In genomic region chr7:154905615-154906014, GRCh38 we compare ENCODE assay signal across 23 cellular contexts.
A peak's percentile ranks its signal among the peaks of the same experiment; 100 is the strongest.
DNase-seq lines count a peak whose midpoint lies in the region; ATAC-seq and TF ChIP-seq lines count a peak whose summit lies in the region.
"Had no signal": no experiment of that assay in that cellular context is flagged by ENCODE, and none has a peak within 500 bp of the region (broad histone marks: within the 10 kb centered on the region; RNA-seq: fewer than 3 reads in every experiment).

No MANE protein-coding gene starts in this region.

- H3K79me1 ChIP-seq in neuronal stem cell (ENCODE audit: low read depth, low read length): no peaks in the 10 kb centered on the region

- H3K4me1 Mint-ChIP-seq in chondrocyte (ENCODE audit: low read depth): no peaks in the 10 kb centered on the region

- no CpG with 5 or more reads among the region's 8 CpGs for WGBS in neuronal stem cell (ENCODE audit: extremely low coverage in 2 of 2, insufficient read length in 2 of 2, insufficient replicate concordance in 1 of 2), 2 donors
- 73 to 87% (median 82%) methylated on average over 8 of the region's 8 CpGs for WGBS in spleen, 5 donors

- intact Hi-C loops in spleen (cut with DNase I; ENCODE audit: low total_unique reads): no loop called here

- no peaks in the 10 kb centered on the region for H3K36me3 Mint-ChIP-seq in chondrocyte (ENCODE audit: low read depth)
- H3K36me3 Mint-ChIP-seq: CD8-positive, alpha-beta memory T cell; IgD-negative memory B cell had no signal

- peaks cover 0 to 4% of the 10 kb centered on the region in 2 donors for H3K9me3 ChIP-seq in neuronal stem cell (replicated peaks in 1 of 2; ENCODE audit: control insufficient read depth in 2 of 2, insufficient read depth in 1 of 2, low read depth in 1 of 2, low read length in 2 of 2)
- peaks cover 0 to 10% (median 0%) of the 10 kb centered on the region in 8 donors for H3K9me3 ChIP-seq in spleen
- H3K9me3 ChIP-seq: BE2C had no signal

- peaks cover 5% of the 10 kb centered on the region for H3K27me3 Mint-ChIP-seq in chondrocyte (ENCODE audit: low read depth)

- H2AFZ ChIP-seq in neuronal stem cell (ENCODE audit: low read length): peak overlapping the region; percentile 17

- H3K27ac Mint-ChIP-seq in chondrocyte (ENCODE audit: unreplicated experiment): no peak overlapping the region
- H3K27ac Mint-ChIP-seq: CD4-positive, CD25-positive, alpha-beta regulatory T cell; CD8-positive, alpha-beta memory T cell; HFFc6; IgD-negative memory B cell had no signal

- no peak for TF ChIP-seq POLR2A in spleen (IDR thresholded peaks at IDR 0.05)

- H3K27me3 ChIP-seq in neuronal stem cell (ENCODE audit: control insufficient read depth in 3 of 3, insufficient read depth in 3 of 3, low read depth in 1 of 3, low read length in 3 of 3) (no peaks in the 10 kb centered on the region), spleen (replicated peaks in 1 of 7) (peaks cover 0 to 26% (median 0%) of the 10 kb centered on the region in 7 donors)
- H3K27me3 ChIP-seq: BE2C had no signal

- peaks cover 5% of the 10 kb centered on the region for H3K9me3 Mint-ChIP-seq in chondrocyte (ENCODE audit: low read depth)
- H3K9me3 Mint-ChIP-seq: IgD-negative memory B cell had no signal

- H3K4ac ChIP-seq in neuronal stem cell (ENCODE audit: low read length): no peak overlapping the region

- H2BK15ac ChIP-seq in neuronal stem cell (ENCODE audit: low read length): peak overlapping the region; percentile 39

- H3K4me1 ChIP-seq in neuronal stem cell (ENCODE audit: control insufficient read depth in 2 of 2, insufficient read depth in 1 of 2, low read depth in 1 of 2, low read length in 2 of 2) (peaks cover 0 to 9% of the 10 kb centered on the region in 2 donors), spleen (no peaks in the 10 kb centered on the region)
- H3K4me1 ChIP-seq: BE2C had no signal

- no peak overlapping the region for H2BK5ac ChIP-seq in neuronal stem cell (ENCODE audit: low read length)

- H4K91ac ChIP-seq in neuronal stem cell (ENCODE audit: low read depth, low read length, poor library complexity): no peak overlapping the region

- no peak overlapping the region for H4K8ac ChIP-seq in neuronal stem cell (ENCODE audit: low read depth, low read length)

- ATAC-seq in GM21447 (IDR thresholded peaks at IDR 0.05; ENCODE audit: unreplicated experiment) (no peak), HG03280 (IDR thresholded peaks at IDR 0.05; ENCODE audit: unreplicated experiment) (no peak), HG02759 (IDR thresholded peaks at IDR 0.05; ENCODE audit: unreplicated experiment) (no peak), GM21528 (IDR thresholded peaks at IDR 0.05; ENCODE audit: low FRiP score, unreplicated experiment) (no peak)
- ATAC-seq: HCT116, HepG2 had no signal

- no peak overlapping the region for H3K27ac ChIP-seq in neuronal stem cell (replicated peaks; ENCODE audit: low read length)
- no peak overlapping the region for H3K27ac ChIP-seq in spleen

- no peak overlapping the region for H2BK120ac ChIP-seq in neuronal stem cell (ENCODE audit: low read depth, low read length)

- no peak overlapping the region for H3K14ac ChIP-seq in neuronal stem cell (ENCODE audit: low read length)

- H3K36me3 ChIP-seq in neuronal stem cell (replicated peaks in 1 of 2; ENCODE audit: control insufficient read depth in 2 of 2, insufficient read depth in 2 of 2, low read length in 2 of 2) (no peaks in the 10 kb centered on the region), spleen (no peaks in the 10 kb centered on the region)
- H3K36me3 ChIP-seq: BE2C had no signal

- peak overlapping the region; percentile 57 for H2AK5ac ChIP-seq in neuronal stem cell (ENCODE audit: low read depth, low read length)

- DNase-seq in chondrocyte (ENCODE audit: low spot score) (peak; percentile 46), neuronal stem cell (ENCODE audit: low spot score) (no peak), spleen (peak; percentile 59)
- DNase-seq: ACHN; BE2C; C1 segment of cervical spinal cord; CD4-positive, CD25-positive, alpha-beta regulatory T cell; CD8-positive, alpha-beta memory T cell; COR-L47; DMS 273 treated with DMSO at 0.1 percent for 48 hours; DMS53; DND-41; EL; GOT3; H7; HFFc6 had no signal

- TF ChIP-seq CTCF in chondrocyte (IDR thresholded peaks at IDR 0.05) (no peak), spleen (IDR thresholded peaks at IDR 0.05 in 8 of 11, conservative IDR thresholded peaks at IDR 0.05 in 3 of 11) (no peak)

- H3K4me2 ChIP-seq in neuronal stem cell (ENCODE audit: insufficient read depth, low read length, poor library complexity, severe bottlenecking): no peak overlapping the region

- H2BK12ac ChIP-seq in neuronal stem cell (ENCODE audit: low read length): no peak overlapping the region

- H3K4me3 ChIP-seq in neuronal stem cell (ENCODE audit: low read length in 2 of 2): peak overlapping the region in 1 of 2 donors; percentile 30
- H3K4me3 ChIP-seq in spleen: no peak overlapping the region

- no peak overlapping the region for H3K4me3 Mint-ChIP-seq in chondrocyte (ENCODE audit: unreplicated experiment)
- H3K4me3 Mint-ChIP-seq: CD4-positive, CD25-positive, alpha-beta regulatory T cell; CD8-positive, alpha-beta memory T cell; HFFc6 had no signal

- no peak overlapping the region for H3K23ac ChIP-seq in neuronal stem cell (ENCODE audit: low read depth, low read length, poor library complexity)

- H3K18ac ChIP-seq in neuronal stem cell (ENCODE audit: low read length): peak overlapping the region; percentile 54

- no peak overlapping the region for H3K9ac ChIP-seq in neuronal stem cell (ENCODE audit: low read depth, low read length, poor library complexity)
